In the genomic region with DNA sequence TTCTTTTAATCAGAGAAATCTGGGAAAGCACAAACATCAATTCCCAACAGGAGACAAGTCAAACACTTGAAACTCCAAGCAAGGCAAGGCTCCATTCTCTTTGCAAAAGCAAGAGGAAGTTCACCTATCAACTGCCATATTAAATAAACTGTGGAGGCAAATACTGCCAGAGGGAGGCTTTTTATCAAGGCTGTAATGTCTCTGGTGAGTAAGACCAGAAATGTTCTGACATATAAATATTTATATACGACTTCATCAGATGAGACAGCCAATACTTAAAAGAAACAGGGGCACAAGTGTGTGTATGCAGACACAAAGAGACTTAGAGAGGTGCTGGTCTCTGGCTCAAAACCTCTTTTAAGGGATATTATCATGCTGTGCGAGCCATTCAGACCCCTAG, we compare ENCODE assay signal across 22 cellular contexts. TPM values are rescaled to one million over a fixed set of nuclear protein-coding genes. Genes with fewer than 3 reads are reported as not detected.
DNase-seq lines count a peak whose midpoint lies in the region; ATAC-seq lines count a peak whose summit lies in the region.
"Had no signal": no experiment of that assay in that cellular context is flagged by ENCODE, and none has a peak within 500 bp of the region (broad histone marks: within the 10 kb centered on the region; RNA-seq: fewer than 3 reads in every experiment).

No MANE protein-coding gene starts in this region.

- H3K4me3 ChIP-seq in mesenchymal stem cell (ENCODE audit: insufficient read depth in 1 of 2, low read depth in 1 of 2, low read length in 2 of 2) (no peak overlapping the region), GM23248 (no peak overlapping the region)
- H3K4me3 ChIP-seq: BLaER1, Peyer's patch had no signal

- H3K27ac ChIP-seq in mesenchymal stem cell (ENCODE audit: low read length, poor library complexity, severe bottlenecking) = no peak overlapping the region
- H3K27ac ChIP-seq in GM23248 = no peak overlapping the region
- H3K27ac ChIP-seq: BLaER1, KMS-11, Peyer's patch had no signal

- H3K79me2 ChIP-seq in GM23248 (ENCODE audit: insufficient read depth) = no peaks in the 10 kb centered on the region

- H3K9me3 ChIP-seq in mesenchymal stem cell (ENCODE audit: control insufficient read depth, low read length) (no peaks in the 10 kb centered on the region), GM23248 (ENCODE audit: low read depth) (no peaks in the 10 kb centered on the region)
- H3K9me3 ChIP-seq: BLaER1, Caco-2, Peyer's patch had no signal

- no peak overlapping the region for H2BK120ac ChIP-seq in mesenchymal stem cell (ENCODE audit: low read depth, low read length)

- 62% methylated on average over 1 of the region's 2 CpGs for WGBS in mesenchymal stem cell
- 4 to 5% methylated on average over 2 of the region's 2 CpGs for WGBS in GM23248 (ENCODE audit: low coverage in 1 of 2, low lambda C conversion rate in 2 of 2, missing lambda C conversion rate in 2 of 2), 2 experiments

- H3K36me3 ChIP-seq in mesenchymal stem cell (ENCODE audit: control insufficient read depth in 1 of 2, insufficient read depth in 2 of 2, low read depth in 1 of 2, low read length in 2 of 2) (no peaks in the 10 kb centered on the region), GM23248 (ENCODE audit: low read depth) (no peaks in the 10 kb centered on the region)
- H3K36me3 ChIP-seq: BLaER1, Peyer's patch had no signal

- in situ Hi-C loops in GM23248 (cut with MboI) = no loop called here

- no peak overlapping the region for H3K4ac ChIP-seq in mesenchymal stem cell (ENCODE audit: low read depth in 1 of 2, low read length in 2 of 2)

- H3K4me2 ChIP-seq in mesenchymal stem cell (ENCODE audit: low read length, poor library complexity, severe bottlenecking) (no peak overlapping the region), GM23248 (ENCODE audit: unreplicated experiment) (no peak overlapping the region)
- H3K4me2 ChIP-seq: BLaER1, KMS-11 had no signal

- H4K8ac ChIP-seq in mesenchymal stem cell (ENCODE audit: low read length) = no peak overlapping the region

- H2AFZ ChIP-seq in mesenchymal stem cell (ENCODE audit: low read depth, low read length) = no peak overlapping the region
- no peak overlapping the region for H2AFZ ChIP-seq in GM23248

- no peak overlapping the region for H4K91ac ChIP-seq in mesenchymal stem cell (ENCODE audit: low read length)

- no peaks in the 10 kb centered on the region for H3K9me2 ChIP-seq in GM23248 (ENCODE audit: insufficient read depth)

- H3K18ac ChIP-seq in mesenchymal stem cell (ENCODE audit: low read depth in 1 of 2, low read length in 2 of 2) = no peak overlapping the region

- no peak overlapping the region for H2BK5ac ChIP-seq in mesenchymal stem cell (ENCODE audit: low read depth, low read length, poor library complexity, severe bottlenecking)

- H3K9ac ChIP-seq in mesenchymal stem cell (ENCODE audit: low read length) (no peak overlapping the region), GM23248 (no peak overlapping the region)
- H3K9ac ChIP-seq: BLaER1, KMS-11 had no signal

- H3K27me3 ChIP-seq in mesenchymal stem cell (ENCODE audit: control insufficient read depth in 1 of 2, insufficient read depth in 1 of 2, low read length in 2 of 2) = peaks cover 0 to 12% of the 10 kb centered on the region in 2 experiments
- H3K27me3 ChIP-seq in GM23248 (replicated peaks; ENCODE audit: insufficient read depth) = no peaks in the 10 kb centered on the region
- H3K27me3 ChIP-seq: Peyer's patch had no signal

- H2BK15ac ChIP-seq in mesenchymal stem cell (ENCODE audit: low read depth, poor library complexity, severe bottlenecking) = no peak overlapping the region

- no peaks in the 10 kb centered on the region for H3K4me1 ChIP-seq in mesenchymal stem cell (ENCODE audit: control insufficient read depth, insufficient read depth, low read depth, low read length)
- no peaks in the 10 kb centered on the region for H3K4me1 ChIP-seq in GM23248 (ENCODE audit: insufficient read depth)
- H3K4me1 ChIP-seq: BLaER1, Caco-2, Peyer's patch had no signal

- DNase-seq in DMS153 treated with DMSO at 0.1 percent for 48 hours (lab: John Stamatoyannopoulos, UW; ENCODE audit: unreplicated experiment) = peak; percentile 7
- peak; percentile 80 for DNase-seq in NCI-H146 (lab: John Stamatoyannopoulos, UW)
- DNase-seq in NCI-H748 (lab: John Stamatoyannopoulos, UW; ENCODE audit: unreplicated experiment) = peak; percentile 92
- peak; percentile 23 for DNase-seq in mesenchymal stem cell
- no peak for DNase-seq in GM23248
- DNase-seq: Caco-2; CD4-positive, alpha-beta T cell; DMS 273 treated with DMSO at 0.1 percent for 48 hours; GDM1; IMR-90; NCI-H1105 treated with DMSO at 0.1 percent for 48 hours; NCI-H187 treated with DMSO at 0.1 percent for 48 hours; NCI-H2171; NCI-H446; NCI-H526; Peyer's patch; T-helper 1 cell had no signal

- no peaks in the 10 kb centered on the region for H3F3A ChIP-seq in GM23248 (ENCODE audit: insufficient read depth)

- H3K14ac ChIP-seq in mesenchymal stem cell (ENCODE audit: low read length in 2 of 2) = no peak overlapping the region

- no peaks in the 10 kb centered on the region for H3K79me1 ChIP-seq in mesenchymal stem cell (replicated peaks; ENCODE audit: low read length, poor library complexity, severe bottlenecking)

- no peak overlapping the region for H2BK12ac ChIP-seq in mesenchymal stem cell (ENCODE audit: low read length in 2 of 2)

- ATAC-seq in HG03521 (IDR thresholded peaks at IDR 0.05; ENCODE audit: unreplicated experiment) (no peak), HG02973 (IDR thresholded peaks at IDR 0.05; ENCODE audit: unreplicated experiment) (no peak)

- no peaks in the 10 kb centered on the region for H4K20me1 ChIP-seq in GM23248 (ENCODE audit: insufficient read depth)
- H4K20me1 ChIP-seq: BLaER1 had no signal

- no peak overlapping the region for H2AK5ac ChIP-seq in mesenchymal stem cell (ENCODE audit: low read length, severe bottlenecking)

- H3K23ac ChIP-seq in mesenchymal stem cell (ENCODE audit: low read length in 2 of 2) = no peak overlapping the region

RNA-seq across cellular contexts. Expression of a gene that starts 24.5 kb away (rescaled TPM):
- polyA plus RNA-seq in mesenchymal stem cell (2013, experiment 1 of 2) = 0.29 TPM
- polyA plus RNA-seq in mesenchymal stem cell (2013, experiment 2 of 2) = 0.29 TPM
- not detected in 2 replicates for total RNA-seq in GM23248 (2014; rRNA removed; shearing (Covaris generic))
- not detected in 2 replicates for polyA plus RNA-seq in GM23248 (2016; fragmentation: Nextera tagmentation; extraction: Ambion mirVana)
- total RNA-seq: Caco-2; CD4-positive, alpha-beta T cell; IMR-90; OCI-LY7; Peyer's patch had no signal
- polyA plus RNA-seq: IMR-90 had no signal
